Comparison of ENCODE assay signal across 1 cellular context in the genomic region with DNA sequence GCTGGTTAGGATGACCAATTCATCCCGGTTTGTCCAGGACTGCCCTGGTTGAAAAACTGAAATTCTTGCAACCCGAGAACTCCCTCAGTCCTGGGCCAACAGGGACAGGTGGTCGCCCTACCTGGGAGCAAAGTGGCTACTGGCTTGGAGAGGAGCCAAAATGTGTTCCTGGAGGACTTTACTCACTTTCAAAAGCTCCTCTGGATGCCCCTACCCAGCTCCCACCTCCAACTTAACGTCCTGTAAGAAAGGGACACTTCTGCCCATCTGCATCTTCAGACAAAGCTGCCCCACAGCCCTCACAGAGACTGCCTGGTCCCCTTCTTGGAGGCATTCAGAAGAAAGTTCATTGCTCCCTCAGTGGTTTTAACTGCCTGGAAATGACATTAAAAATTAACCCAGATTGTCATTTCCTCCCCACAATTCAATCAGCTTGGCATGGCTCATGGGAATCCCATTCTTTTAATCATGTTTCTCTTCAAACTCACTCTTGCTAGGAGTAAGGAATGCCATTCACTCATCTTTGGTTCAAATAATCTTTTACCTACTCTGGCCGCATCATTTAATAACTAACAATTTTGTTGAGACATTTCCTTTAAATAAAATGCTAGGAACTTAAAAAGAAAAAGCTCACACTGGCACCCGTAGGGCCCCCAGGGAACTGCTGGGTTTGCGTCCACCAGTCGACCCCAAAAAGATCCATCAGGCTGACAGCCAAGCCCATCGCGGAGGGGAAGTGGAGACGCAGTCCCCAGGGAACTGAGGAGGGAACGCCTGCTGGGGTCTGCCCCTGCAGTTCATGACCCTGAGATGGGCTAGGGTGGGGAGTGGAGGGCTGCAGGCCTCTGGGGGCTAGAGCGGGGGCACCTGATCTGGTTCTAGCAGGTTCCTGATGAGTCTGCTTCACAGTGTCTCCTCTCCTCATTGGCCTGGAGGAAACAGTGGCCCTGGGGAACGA.
TF ChIP-seq lines count a peak whose summit lies in the region.

No MANE protein-coding gene starts in this region.

TF ChIP-seq in IMR-90, 13 proteins besides CTCF, POLR2A, EP300 and RAD21:
- TF ChIP-seq, protein P1, sequence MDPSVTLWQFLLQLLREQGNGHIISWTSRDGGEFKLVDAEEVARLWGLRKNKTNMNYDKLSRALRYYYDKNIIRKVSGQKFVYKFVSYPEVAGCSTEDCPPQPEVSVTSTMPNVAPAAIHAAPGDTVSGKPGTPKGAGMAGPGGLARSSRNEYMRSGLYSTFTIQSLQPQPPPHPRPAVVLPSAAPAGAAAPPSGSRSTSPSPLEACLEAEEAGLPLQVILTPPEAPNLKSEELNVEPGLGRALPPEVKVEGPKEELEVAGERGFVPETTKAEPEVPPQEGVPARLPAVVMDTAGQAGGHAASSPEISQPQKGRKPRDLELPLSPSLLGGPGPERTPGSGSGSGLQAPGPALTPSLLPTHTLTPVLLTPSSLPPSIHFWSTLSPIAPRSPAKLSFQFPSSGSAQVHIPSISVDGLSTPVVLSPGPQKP (IDR thresholded peaks at IDR 0.05; ENCODE audit: borderline replicate concordance, low read depth, low read length): no peak
- TF ChIP-seq CHD1 (IDR thresholded peaks at IDR 0.05; ENCODE audit: low read depth, low read length): no peak
- no peak for TF ChIP-seq FOS (IDR thresholded peaks at IDR 0.05; ENCODE audit: low read depth, low read length)
- TF ChIP-seq MAFK (IDR thresholded peaks at IDR 0.05; ENCODE audit: low read depth, low read length): no peak
- no peak for TF ChIP-seq BHLHE40 (IDR thresholded peaks at IDR 0.05; ENCODE audit: low read depth, low read length)
- TF ChIP-seq NFE2L2 (IDR thresholded peaks at IDR 0.05; ENCODE audit: low read depth, low read length): no peak
- TF ChIP-seq, protein P2, sequence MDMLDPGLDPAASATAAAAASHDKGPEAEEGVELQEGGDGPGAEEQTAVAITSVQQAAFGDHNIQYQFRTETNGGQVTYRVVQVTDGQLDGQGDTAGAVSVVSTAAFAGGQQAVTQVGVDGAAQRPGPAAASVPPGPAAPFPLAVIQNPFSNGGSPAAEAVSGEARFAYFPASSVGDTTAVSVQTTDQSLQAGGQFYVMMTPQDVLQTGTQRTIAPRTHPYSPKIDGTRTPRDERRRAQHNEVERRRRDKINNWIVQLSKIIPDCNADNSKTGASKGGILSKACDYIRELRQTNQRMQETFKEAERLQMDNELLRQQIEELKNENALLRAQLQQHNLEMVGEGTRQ (IDR thresholded peaks at IDR 0.05; ENCODE audit: low read depth, low read length): no peak
- no peak for TF ChIP-seq MXI1 (IDR thresholded peaks at IDR 0.05; ENCODE audit: borderline replicate concordance, low read depth, low read length)
- TF ChIP-seq RCOR1 (IDR thresholded peaks at IDR 0.05; ENCODE audit: insufficient replicate concordance, low read length): no peak
- no peak for TF ChIP-seq CEBPB (IDR thresholded peaks at IDR 0.05; ENCODE audit: low read depth, low read length)
- no peak for TF ChIP-seq MAZ (IDR thresholded peaks at IDR 0.05; ENCODE audit: borderline replicate concordance, low read depth, low read length)
- TF ChIP-seq RFX5 (IDR thresholded peaks at IDR 0.05; ENCODE audit: low read depth, low read length): no peak
- no peak for TF ChIP-seq SMC3 (IDR thresholded peaks at IDR 0.05; ENCODE audit: low read depth, low read length)
